Comparison of ENCODE assay signal across 9 cellular contexts in genomic region chr14:52299692-52300278, GRCh38. TPM values are rescaled to one million over a fixed set of nuclear protein-coding genes. Genes with fewer than 3 reads are reported as not detected.
DNase-seq lines count a peak whose midpoint lies in the region; ATAC-seq and TF ChIP-seq lines count a peak whose summit lies in the region.
"Had no signal": no experiment of that assay in that cellular context is flagged by ENCODE, and none has a peak within 500 bp of the region (broad histone marks: within the 10 kb centered on the region; RNA-seq: fewer than 3 reads in every experiment).

No MANE protein-coding gene starts in this region.

- no peak overlapping the region for H3K4me2 ChIP-seq in OCI-LY7 (ENCODE audit: low read length)

- no peaks in the 10 kb centered on the region for H3K9me3 ChIP-seq in OCI-LY7 (ENCODE audit: low read length)

- no peaks in the 10 kb centered on the region for H3K36me3 ChIP-seq in OCI-LY7 (ENCODE audit: insufficient read depth, low read length)

- no peaks in the 10 kb centered on the region for H3K9me2 ChIP-seq in OCI-LY7 (ENCODE audit: insufficient read depth, low read length)

- H3K79me2 ChIP-seq in OCI-LY7 (ENCODE audit: insufficient read depth, low read depth, low read length) = no peaks in the 10 kb centered on the region

- POLR2A ChIA-PET in OCI-LY7 (lab: Charles Lee) = interaction anchor here (0.7 to 1.1 kb wide), 6 partner anchors 13 to 1098 kb away, joined by 3 to 7 read pairs (median 3); no protein-coding TSS in a partner anchor

- ATAC-seq in HG03175 (IDR thresholded peaks at IDR 0.05; ENCODE audit: unreplicated experiment) (peak; percentile 58), HG02885 (IDR thresholded peaks at IDR 0.05; ENCODE audit: poor library complexity, unreplicated experiment) (no peak), omental fat pad (ENCODE audit: low FRiP score) (no peak)

- H3K4me3 ChIP-seq in OCI-LY7 (ENCODE audit: low read depth, low read length, poor library complexity, severe bottlenecking) = no peak overlapping the region

- DNase-seq in EH (ENCODE audit: low read depth) (peak; percentile 65), OCI-LY7 (ENCODE audit: low spot score) (peak; percentile 57), dermis blood vessel endothelial cell (peak; percentile 58), medulla oblongata (ENCODE audit: extremely low spot score) (peak; percentile 70), 8988T (no peak), omental fat pad (ENCODE audit: low spot score) (no peak)
- DNase-seq: activated B cell treated with CpG ODN at 0.5 μM for 24 hours had no signal

- intact Hi-C loops in OCI-LY7 (cut with micrococcal nuclease; ENCODE audit: unreplicated experiment) = loop anchor here (5.0 kb wide), 1 partner anchor 173 kb away; no protein-coding TSS in a partner anchor

- TF ChIP-seq CTCF in OCI-LY7 (conservative IDR thresholded peaks at IDR 0.05; ENCODE audit: low read length) (peak; percentile 87), omental fat pad (IDR thresholded peaks at IDR 0.05) (no peak)

- H2AFZ ChIP-seq in OCI-LY7 (ENCODE audit: low read length) = no peak overlapping the region

- CTCF ChIA-PET in OCI-LY7 (lab: Charles Lee; ENCODE audit: unreplicated experiment) = no interaction called here

- H3K27ac ChIP-seq in OCI-LY7 (ENCODE audit: low read depth, low read length, poor library complexity, severe bottlenecking) = no peak overlapping the region

- no peaks in the 10 kb centered on the region for H4K20me1 ChIP-seq in OCI-LY7 (ENCODE audit: insufficient read depth, low read length)

- no TSS peak for BruUV-seq in OCI-LY7 (replicated peaks; lab: Mats Ljungman, UMichigan)

- H3K4me1 ChIP-seq in OCI-LY7 (ENCODE audit: insufficient read depth, low read length, poor library complexity, severe bottlenecking) = no peaks in the 10 kb centered on the region

RNA-seq across cellular contexts. Expression of gene PTGER2, which starts 14.3 kb away (rescaled TPM):
- total RNA-seq in OCI-LY7 (2014; rRNA removed; shearing (Covaris generic)) = not detected in 2 replicates
- total RNA-seq in OCI-LY7 (2022) (not detected in 2 replicates), dermis blood vessel endothelial cell (0.14 and 0.34 TPM in 2 replicates), omental fat pad (10 to 100 TPM in 1 of 4 donors, 1 to 10 TPM in 3; 4.0 to 34.8 (median 6.3) TPM)

RNA-seq across cellular contexts. Expression of gene PTGDR, which starts 32.3 kb away (rescaled TPM):
- total RNA-seq in OCI-LY7 (2014; rRNA removed; shearing (Covaris generic)) = not detected in 2 replicates
- total RNA-seq in OCI-LY7 (2022) (not detected in 2 replicates), dermis blood vessel endothelial cell (not detected in 2 replicates), omental fat pad (1 to 10 TPM in 3 of 4 donors, under 1 TPM in 1; 0.74 to 2.1 (median 1.6) TPM)
- total RNA-seq: activated B cell treated with CpG ODN at 0.5 μM for 24 hours had no signal

Comparison
In these comparisons a context has a peak if more than half of its experiments do, and no peak if none do; other contexts are left out.
1. DNase-seq: peak in EH (single experiment), OCI-LY7 (single experiment), dermis blood vessel endothelial cell (single experiment) and medulla oblongata (single experiment); none in 8988T (single experiment) and omental fat pad (single experiment).